8 cellular contexts compared by ENCODE assay signal in the genomic region with DNA sequence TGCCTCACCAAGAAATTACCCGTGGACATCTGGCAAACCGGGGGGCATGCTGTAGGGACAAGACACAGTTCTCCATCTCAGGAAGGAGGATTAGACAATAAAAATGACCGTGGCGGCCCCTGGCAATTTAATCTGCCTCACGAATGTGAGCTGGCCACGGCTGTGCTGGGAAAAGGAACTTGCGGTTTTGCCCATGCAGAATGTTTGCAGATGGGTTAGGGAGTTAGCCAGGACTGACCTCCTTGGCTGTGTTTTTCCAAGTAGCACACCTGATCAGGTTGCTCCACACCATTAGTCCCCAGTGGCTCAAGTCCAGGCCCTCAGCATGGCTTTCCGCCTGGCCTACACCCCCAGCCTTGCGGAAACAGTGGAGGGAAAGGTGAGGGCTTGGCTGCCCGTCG. TPM values are rescaled to one million over a fixed set of nuclear protein-coding genes. Genes with fewer than 3 reads are reported as not detected.
A peak's percentile ranks its signal among the peaks of the same experiment; 100 is the strongest.
DNase-seq lines count a peak whose midpoint lies in the region; ATAC-seq and TF ChIP-seq lines count a peak whose summit lies in the region.

No MANE protein-coding gene starts in this region.

- H3K4me1 Mint-ChIP-seq in CD8-positive, alpha-beta memory T cell = peaks cover 0 to 7% (median 0%) of the 10 kb centered on the region in 3 donors

- H3K36me3 Mint-ChIP-seq in CD8-positive, alpha-beta memory T cell = peaks cover 5 to 68% (median 17%) of the 10 kb centered on the region in 3 donors

- TF ChIP-seq EP300 in transverse colon (IDR thresholded peaks at IDR 0.05; ENCODE audit: low read depth) = no peak

- TF ChIP-seq POLR2A in transverse colon (IDR thresholded peaks at IDR 0.05) = no peak

- intact Hi-C loops in left colon (cut with DNase I, micrococcal nuclease) (no loop called here), transverse colon (cut with DNase I; ENCODE audit: low total_unique reads) (no loop called here)

- no peak overlapping the region for H3K4me3 Mint-ChIP-seq in CD8-positive, alpha-beta memory T cell

- peak; percentile 9 for ATAC-seq in left colon
- ATAC-seq in GM18907 (IDR thresholded peaks at IDR 0.05; ENCODE audit: unreplicated experiment) = no peak

- in situ Hi-C loops in transverse colon (cut with MboI; ENCODE audit: low pct_ligation_motif_present in 1 of 4, low pct_unique_long_range_greater_than_20kb in 1 of 4, low sequenced_read_pairs in 3 of 4) = no loop called here

- TF ChIP-seq CTCF in VCaP (conservative IDR thresholded peaks at IDR 0.05) (no peak), transverse colon (IDR thresholded peaks at IDR 0.05) (no peak)

- no peaks in the 10 kb centered on the region for H3K36me3 ChIP-seq in transverse colon
- peaks cover 9% of the 10 kb centered on the region for H3K36me3 ChIP-seq in CD8-positive, alpha-beta memory T cell (ENCODE audit: insufficient read depth, low read length)

- no peaks in the 10 kb centered on the region for H3K9me3 ChIP-seq in transverse colon
- no peaks in the 10 kb centered on the region for H3K9me3 ChIP-seq in CD8-positive, alpha-beta memory T cell (ENCODE audit: low read length)

- H3K4me1 ChIP-seq in transverse colon = peaks cover 52 to 98% (median 93%) of the 10 kb centered on the region in 4 donors
- no peaks in the 10 kb centered on the region for H3K4me1 ChIP-seq in CD8-positive, alpha-beta memory T cell (ENCODE audit: insufficient read depth, low read length)

- POLR2A ChIA-PET in CD8-positive, alpha-beta memory T cell (lab: Charles Lee) = no interaction called here

- H3K27ac ChIP-seq in VCaP (peak overlapping the region; percentile 100), transverse colon (peak overlapping the region; percentile 92 to 95 (median 93))
- H3K27ac ChIP-seq in CD8-positive, alpha-beta memory T cell (ENCODE audit: low read depth, low read length) = no peak overlapping the region

- 43% methylated on average over 11 of the region's 11 CpGs; no CpG with 5 or more reads in 1 of the 2 donors for WGBS in transverse colon (ENCODE audit: low coverage in 1 of 2), 2 donors

- H3K9me3 Mint-ChIP-seq in CD8-positive, alpha-beta memory T cell = no peaks in the 10 kb centered on the region

- CTCF ChIA-PET in CD8-positive, alpha-beta memory T cell (lab: Charles Lee) = no interaction called here

- H3K27me3 Mint-ChIP-seq in CD8-positive, alpha-beta memory T cell = no peaks in the 10 kb centered on the region

- no peak overlapping the region for H3K27ac Mint-ChIP-seq in CD8-positive, alpha-beta memory T cell

- no peak overlapping the region for H3K4me3 ChIP-seq in transverse colon
- H3K4me3 ChIP-seq in CD8-positive, alpha-beta memory T cell (ENCODE audit: low read length) = no peak overlapping the region

- H3K27me3 ChIP-seq in transverse colon = no peaks in the 10 kb centered on the region
- H3K27me3 ChIP-seq in CD8-positive, alpha-beta memory T cell (ENCODE audit: insufficient read depth, low read length, poor library complexity, severe bottlenecking) = no peaks in the 10 kb centered on the region

- peak; percentile 35 for DNase-seq in NCI-H2107 treated with DMSO at 0.1 percent for 48 hours (lab: John Stamatoyannopoulos, UW; ENCODE audit: unreplicated experiment)
- DNase-seq in NCI-H2107 (lab: John Stamatoyannopoulos, UW) = no peak
- DNase-seq in left colon = peak in 1 of 2 donors; percentile 49
- peak; percentile 33 for DNase-seq in transverse colon
- no peak for DNase-seq in activated CD4-positive, alpha-beta T cell treated with anti-CD3 and anti-CD28 coated beads for 4 hours
- no peak for DNase-seq in CD8-positive, alpha-beta memory T cell

RNA-seq across cellular contexts. Expression of a gene that starts 20.8 kb away (rescaled TPM):
- total RNA-seq in left colon (10 to 100 TPM; 84.7 to 96.4 TPM), transverse colon (1,000 to 10,000 TPM in 1 of 4 donors, 100 to 1,000 TPM in 1, 10 to 100 TPM in 2; 85.1 to 1,315 (median 121) TPM)
- 10 to 100 TPM; 21.3 to 24.1 TPM for total RNA-seq in CD8-positive, alpha-beta memory T cell
- 10.1 TPM for polyA plus RNA-seq in CD8-positive, alpha-beta memory T cell

RNA-seq across cellular contexts. Expression of a gene that starts 56.5 kb away (rescaled TPM):
- total RNA-seq in left colon (10 to 100 TPM; 17.4 to 18.0 TPM), transverse colon (10 to 100 TPM; 17.5 to 41.5 (median 23.8) TPM)
- 10 to 100 TPM; 21.1 to 22.5 TPM for total RNA-seq in CD8-positive, alpha-beta memory T cell
- 27.4 TPM for polyA plus RNA-seq in CD8-positive, alpha-beta memory T cell

RNA-seq across cellular contexts. Expression of a gene that starts 56.7 kb away (rescaled TPM):
- total RNA-seq in left colon (10 to 100 TPM; 42.0 to 56.9 TPM), transverse colon (10 to 100 TPM; 60.7 to 96.1 (median 72.8) TPM)
- 100 to 1,000 TPM; 131 to 133 TPM for total RNA-seq in CD8-positive, alpha-beta memory T cell
- 47.7 TPM for polyA plus RNA-seq in CD8-positive, alpha-beta memory T cell

Comparison
In these comparisons a context has a peak if more than half of its experiments do, and no peak if none do; other contexts are left out.
1. DNase-seq: peak in NCI-H2107 treated with DMSO at 0.1 percent for 48 hours (single experiment) and transverse colon (single experiment); none in NCI-H2107 (single experiment), activated CD4-positive, alpha-beta T cell treated with anti-CD3 and anti-CD28 coated beads for 4 hours (0 of 2) and CD8-positive, alpha-beta memory T cell (0 of 5).